ENCODE assay signal across 2 cellular contexts in genomic region chr19:5806133-5806489, GRCh38.
TF ChIP-seq lines count a peak whose summit lies in the region.

No MANE protein-coding gene starts in this region.

TF ChIP-seq in IMR-90, 13 proteins besides CTCF, POLR2A, EP300 and RAD21:
- no peak for TF ChIP-seq BHLHE40 (IDR thresholded peaks at IDR 0.05; ENCODE audit: low read depth, low read length)
- no peak for TF ChIP-seq NFE2L2 (IDR thresholded peaks at IDR 0.05; ENCODE audit: low read depth, low read length)
- TF ChIP-seq RCOR1 (IDR thresholded peaks at IDR 0.05; ENCODE audit: insufficient replicate concordance, low read length) = no peak
- TF ChIP-seq FOS (IDR thresholded peaks at IDR 0.05; ENCODE audit: low read depth, low read length) = no peak
- no peak for TF ChIP-seq MXI1 (IDR thresholded peaks at IDR 0.05; ENCODE audit: borderline replicate concordance, low read depth, low read length)
- no peak for TF ChIP-seq ELK1 (IDR thresholded peaks at IDR 0.05; ENCODE audit: borderline replicate concordance, low read depth, low read length)
- TF ChIP-seq USF2 (IDR thresholded peaks at IDR 0.05; ENCODE audit: low read depth, low read length) = no peak

TF ChIP-seq in neural cell, 6 proteins besides CTCF, POLR2A, EP300 and RAD21:
- TF ChIP-seq SMC3 (conservative IDR thresholded peaks at IDR 0.05; ENCODE audit: poor library complexity) (peak; percentile 14), EZH2 (IDR thresholded peaks at IDR 0.05; ENCODE audit: borderline replicate concordance, insufficient read depth, low read length, poor library complexity, severe bottlenecking) (no peak)
TF ChIP-seq in neural cell: peak in this region for 1.
